16 cellular contexts compared by ENCODE assay signal in genomic region chr14:68386950-68387779, GRCh38.
DNase-seq lines count a peak whose midpoint lies in the region; ATAC-seq and TF ChIP-seq lines count a peak whose summit lies in the region.
"Had no signal": no experiment of that assay in that cellular context is flagged by ENCODE, and none has a peak within 500 bp of the region (broad histone marks: within the 10 kb centered on the region; RNA-seq: fewer than 3 reads in every experiment).

No MANE protein-coding gene starts in this region.

- no peaks in the 10 kb centered on the region for H4K20me1 ChIP-seq in BLaER1

- no peak overlapping the region for H3K4me3 ChIP-seq in BLaER1
- H3K4me3 ChIP-seq: HAP-1 had no signal

- no peak overlapping the region for H3K9ac ChIP-seq in BLaER1

- H3K27me3 ChIP-seq in BLaER1: no peaks in the 10 kb centered on the region

- H3K9me3 Mint-ChIP-seq in brain (peaks cover 0 to 5% (median 0%) of the 10 kb centered on the region in 5 experiments), mesothelial cell of epicardium (peaks cover 3% of the 10 kb centered on the region)
- H3K9me3 Mint-ChIP-seq: activated naive CD4-positive, alpha-beta T cell treated with anti-CD3 and anti-CD28 coated beads for 36 hours; CD14-positive monocyte had no signal

- no peak for TF ChIP-seq EP300 in Ishikawa (IDR thresholded peaks at IDR 0.05; ENCODE audit: borderline replicate concordance)

- no peaks in the 10 kb centered on the region for H3K36me3 Mint-ChIP-seq in brain
- H3K36me3 Mint-ChIP-seq in mesothelial cell of epicardium: peaks cover 2% of the 10 kb centered on the region

- TF ChIP-seq CTCF in brain (conservative IDR thresholded peaks at IDR 0.05) (no peak), mesothelial cell of epicardium (IDR thresholded peaks at IDR 0.05; ENCODE audit: unreplicated experiment) (no peak)

- no peak for ATAC-seq in GM18517 (IDR thresholded peaks at IDR 0.05; ENCODE audit: unreplicated experiment)
- ATAC-seq in HG03521 (IDR thresholded peaks at IDR 0.05; ENCODE audit: unreplicated experiment): no peak

- H3K27me3 Mint-ChIP-seq in brain (no peaks in the 10 kb centered on the region), mesothelial cell of epicardium (ENCODE audit: low read depth) (no peaks in the 10 kb centered on the region)

- H3K9me3 ChIP-seq in BLaER1: no peaks in the 10 kb centered on the region
- H3K9me3 ChIP-seq: HAP-1 had no signal

- no peaks in the 10 kb centered on the region for H3K36me3 ChIP-seq in BLaER1
- H3K36me3 ChIP-seq: HAP-1 had no signal

- no peak for DNase-seq in mesothelial cell of epicardium (ENCODE audit: low spot score in 2 of 2, unreplicated experiment in 2 of 2)
- DNase-seq in hippocampal formation (lab: John Stamatoyannopoulos, UW): no peak
- no peak for DNase-seq in KBM-7
- DNase-seq: activated naive CD4-positive, alpha-beta T cell treated with anti-CD3 and anti-CD28 coated beads for 36 hours; cerebellar nuclear complex; NCI-H1417 treated with DMSO at 0.1 percent for 48 hours; NCI-H82; stimulated activated CD4-positive, alpha-beta T cell treated with anti-CD3 and anti-CD28 coated beads, Interleukin-4, amount 100 ng/mL, for 24 hours; stimulated activated naive CD4-positive, alpha-beta T cell had no signal

- H3K4me3 Mint-ChIP-seq in brain (no peak overlapping the region), mesothelial cell of epicardium (no peak overlapping the region)
- H3K4me3 Mint-ChIP-seq: activated naive CD4-positive, alpha-beta T cell treated with anti-CD3 and anti-CD28 coated beads for 36 hours; CD14-positive monocyte had no signal

- in situ Hi-C loops in KBM-7 (cut with MboI; ENCODE audit: low pct_unique_long_range_greater_than_20kb, low sequenced_read_pairs): no loop called here

- TF ChIP-seq RAD21 in Ishikawa (IDR thresholded peaks at IDR 0.05; ENCODE audit: low read depth): no peak

- H3K4me1 ChIP-seq in BLaER1: peaks cover 30% of the 10 kb centered on the region
- H3K4me1 ChIP-seq: HAP-1 had no signal

- no peak overlapping the region for H3K27ac ChIP-seq in BLaER1

- 0 out of 2 replicates have a peak overlapping the region, but pooled peaks have one; percentile 2 for H3K4me2 ChIP-seq in BLaER1

- H3K4me1 Mint-ChIP-seq in brain: peaks cover 70% of the 10 kb centered on the region
- H3K4me1 Mint-ChIP-seq in mesothelial cell of epicardium: peaks cover 47% of the 10 kb centered on the region

- peak overlapping the region; percentile 56 to 82 (median 69) for H3K27ac Mint-ChIP-seq in brain
- H3K27ac Mint-ChIP-seq in mesothelial cell of epicardium: peak overlapping the region; percentile 20
- H3K27ac Mint-ChIP-seq: activated naive CD4-positive, alpha-beta T cell treated with anti-CD3 and anti-CD28 coated beads for 36 hours had no signal

TF ChIP-seq in Ishikawa, 13 proteins besides CTCF, POLR2A, EP300 and RAD21:
- TF ChIP-seq FOXM1 (IDR thresholded peaks at IDR 0.05; ENCODE audit: borderline replicate concordance, low read depth): no peak
- TF ChIP-seq TEAD4 (IDR thresholded peaks at IDR 0.05): no peak
- no peak for TF ChIP-seq USF1 (IDR thresholded peaks at IDR 0.05)
- TF ChIP-seq TAF1 (IDR thresholded peaks at IDR 0.05; ENCODE audit: low read depth): no peak
- TF ChIP-seq MAX (IDR thresholded peaks at IDR 0.05): no peak
- TF ChIP-seq CEBPB (IDR thresholded peaks at IDR 0.05): peak; percentile 82
- no peak for TF ChIP-seq NFIC (IDR thresholded peaks at IDR 0.05)
- no peak for TF ChIP-seq ZBTB7A (IDR thresholded peaks at IDR 0.05; ENCODE audit: low read depth)
- no peak for TF ChIP-seq YY1 (IDR thresholded peaks at IDR 0.05; ENCODE audit: low read depth)
